ENCODE assay signal across 8 cellular contexts in the genomic region with DNA sequence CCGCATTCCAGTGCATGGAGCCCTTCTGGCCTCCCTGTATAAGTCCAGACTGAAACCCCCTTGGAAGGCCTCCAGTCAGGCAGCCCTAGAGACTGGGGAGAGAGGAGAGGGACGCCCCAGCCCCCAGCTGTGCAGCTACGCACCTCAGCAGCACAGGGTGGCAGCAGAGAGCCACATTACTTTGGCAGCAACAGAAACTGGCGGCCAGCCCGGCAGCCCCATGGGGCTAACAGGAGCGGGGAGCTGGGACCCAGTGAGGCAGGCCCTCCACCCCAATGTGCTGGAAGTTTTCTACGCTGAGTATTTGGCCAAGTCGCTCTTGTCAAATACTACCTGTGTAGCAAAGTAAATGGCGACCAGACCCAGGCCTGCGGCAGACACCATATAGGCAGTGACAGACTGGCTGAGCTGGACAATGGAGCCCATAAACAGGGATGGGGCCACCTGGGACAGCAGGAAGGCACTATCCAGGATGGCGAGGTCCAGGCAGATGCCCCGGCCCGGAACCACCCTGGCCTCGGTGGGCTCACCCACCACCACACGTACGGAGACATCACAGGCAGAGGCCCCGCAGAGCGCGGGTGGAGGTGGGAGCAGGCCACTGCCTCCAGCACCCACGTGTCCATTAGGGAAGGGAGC. TPM values are rescaled to one million over a fixed set of nuclear protein-coding genes. Genes with fewer than 3 reads are reported as not detected.
DNase-seq lines count a peak whose midpoint lies in the region; ATAC-seq and TF ChIP-seq lines count a peak whose summit lies in the region.

No MANE protein-coding gene starts in this region.

- no peak overlapping the region for H3K4me3 ChIP-seq in lung

- H3K4me1 ChIP-seq in lung (ENCODE audit: control insufficient read depth in 2 of 2, insufficient read depth in 2 of 2, low read length in 2 of 2): no peaks in the 10 kb centered on the region

- no peaks in the 10 kb centered on the region for H3K36me3 ChIP-seq in lung (ENCODE audit: control insufficient read depth in 2 of 2, insufficient read depth in 2 of 2, low read length in 2 of 2)

- TF ChIP-seq CTCF in lung (IDR thresholded peaks at IDR 0.05; ENCODE audit: control extremely low read depth, extremely low read depth): peak; percentile 82

- no peaks in the 10 kb centered on the region for H3K27me3 ChIP-seq in lung (ENCODE audit: control insufficient read depth, insufficient read depth)

- H3K9me3 ChIP-seq in lung (ENCODE audit: control insufficient read depth in 2 of 2, insufficient read depth in 1 of 2, low read length in 1 of 2): no peaks in the 10 kb centered on the region

- ATAC-seq in HG03039 (IDR thresholded peaks at IDR 0.05; ENCODE audit: unreplicated experiment) (peak; percentile 48), lung (ENCODE audit: insufficient read depth, low FRiP score) (peak; percentile 78)

- no peak overlapping the region for H3K27ac ChIP-seq in lung (ENCODE audit: low read depth in 1 of 2, low read length in 1 of 2)

- WGBS in lung, 2 donors: 48 to 62% methylated on average over 20 of the region's 20 CpGs

- DNase-seq in NCI-H524 (lab: John Stamatoyannopoulos, UW) (peak; percentile 41 to 59), NCI-H524 treated with DMSO at 0.1 percent for 48 hours (lab: John Stamatoyannopoulos, UW) (no peak), NCI-H2196 treated with DMSO at 0.1 percent for 48 hours (lab: John Stamatoyannopoulos, UW; ENCODE audit: unreplicated experiment) (peak; percentile 39), dermis blood vessel endothelial cell (peak; percentile 84), lung (ENCODE audit: low spot score) (peak; percentile 77)
- peak; percentile 76 for DNase-seq in activated CD4-positive, alpha-beta T cell treated with anti-CD3 and anti-CD28 coated beads, Interleukin-2, amount 50 U/mL, for 1 hour
- peak; percentile 61 for DNase-seq in stimulated activated CD8-positive, alpha-beta memory T cell treated with anti-CD3 and anti-CD28 coated beads, Interleukin-15, amount 100 ng/mL, for 1 hour (ENCODE audit: low read depth)

RNA-seq across cellular contexts. Expression of a gene that starts 21.2 kb away (rescaled TPM):
- 23.7 and 34.9 TPM in 2 replicates for total RNA-seq in dermis blood vessel endothelial cell
- total RNA-seq in lung: 1 to 10 TPM; 3.9 to 8.6 TPM
- polyA plus RNA-seq in lung: 1 to 10 TPM; 2.1 to 3.8 TPM

RNA-seq across cellular contexts. Expression of a gene that starts 27.3 kb away (rescaled TPM):
- total RNA-seq in dermis blood vessel endothelial cell: 33.4 and 65.3 TPM in 2 replicates
- total RNA-seq in lung: 10 to 100 TPM; 29.3 to 46.7 TPM
- polyA plus RNA-seq in lung: 1 to 10 TPM; 5.0 to 6.3 TPM
